ENCODE assay signal across 8 cellular contexts in the genomic region with DNA sequence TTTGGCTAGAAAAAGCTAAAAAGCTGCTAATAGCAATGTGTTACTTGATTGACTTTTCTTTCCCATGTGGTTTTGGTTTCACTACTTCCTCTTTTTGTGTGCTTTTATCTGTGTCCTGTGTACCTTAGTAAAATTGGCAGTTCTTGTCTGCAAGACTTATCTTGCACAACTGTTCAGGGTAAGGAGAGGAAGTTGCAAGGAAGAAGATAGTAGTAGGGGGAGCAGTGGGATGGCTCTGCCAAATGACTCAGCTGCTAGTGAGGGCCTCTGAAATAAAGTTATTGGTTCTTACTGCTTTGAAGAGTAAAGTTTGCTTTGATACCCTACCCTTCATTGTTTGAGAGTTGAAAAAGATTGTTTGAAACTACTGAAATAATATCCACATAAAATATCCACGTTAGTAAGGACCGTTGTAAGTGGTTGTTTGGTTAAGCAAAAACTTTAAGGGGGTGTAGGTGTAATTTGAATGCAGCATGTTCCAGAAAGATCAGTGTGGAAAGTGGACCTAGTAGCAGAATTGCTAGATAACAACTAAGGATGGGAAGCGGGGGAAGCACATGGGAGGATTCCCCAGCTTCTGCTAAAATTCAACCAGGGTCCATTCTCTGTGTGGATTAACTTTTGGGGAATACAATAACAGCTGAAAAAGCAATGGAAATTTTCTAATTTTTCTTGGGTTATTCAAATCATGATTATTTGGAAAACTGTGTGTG.
DNase-seq lines count a peak whose midpoint lies in the region; ATAC-seq lines count a peak whose summit lies in the region.

No MANE protein-coding gene starts in this region.

- ATAC-seq in GM18861 (IDR thresholded peaks at IDR 0.05; ENCODE audit: unreplicated experiment), result peak; percentile 83
- peak; percentile 88 for ATAC-seq in HG02981 (IDR thresholded peaks at IDR 0.05; ENCODE audit: unreplicated experiment)
- ATAC-seq in left ventricle myocardium superior, result peak; percentile 76

- DNase-seq in SIG-M5 treated with dmso at 0.1 percent for 504 hours (lab: John Stamatoyannopoulos, UW; ENCODE audit: unreplicated experiment), result peak; percentile 99
- DNase-seq in left ventricle myocardium superior, result no peak
- DNase-seq in NCI-H2196 (lab: John Stamatoyannopoulos, UW; ENCODE audit: unreplicated experiment), result no peak
- DNase-seq in SW480 (ENCODE audit: low spot score), result no peak
- no peak for DNase-seq in NCI-H1048 (lab: John Stamatoyannopoulos, UW)
- no peak for DNase-seq in kidney glomerular epithelial cell (lab: John Stamatoyannopoulos, UW)

- intact Hi-C loops in left ventricle myocardium superior (cut with micrococcal nuclease), result no loop called here
